Comparison of ENCODE assay signal across 8 cellular contexts in genomic region chr10:72276421-72277339, GRCh38. TPM values are rescaled to one million over a fixed set of nuclear protein-coding genes. Genes with fewer than 3 reads are reported as not detected.
A peak's percentile ranks its signal among the peaks of the same experiment; 100 is the strongest.
DNase-seq lines count a peak whose midpoint lies in the region; TF ChIP-seq lines count a peak whose summit lies in the region.

No MANE protein-coding gene starts in this region.

- no peaks in the 10 kb centered on the region for H4K20me1 ChIP-seq in SU-DHL-6 (ENCODE audit: low read depth, low read length)

- no peaks in the 10 kb centered on the region for H3K9me2 ChIP-seq in SU-DHL-6 (replicated peaks; ENCODE audit: insufficient read depth, low read length)

- CTCF ChIA-PET in activated naive CD4-positive, alpha-beta T cell treated with anti-CD3 and anti-CD28 coated beads, Interleukin-2, amount 10 ng/mL, durations not matched to agents 7 days and 5 days (lab: Charles Lee) = interaction anchor here (1.6 to 6.2 kb wide), 10 partner anchors 16 to 150 kb away, joined by 3 to 101 read pairs (median 14); no protein-coding TSS in a partner anchor

- peaks cover 33% of the 10 kb centered on the region for H3K36me3 Mint-ChIP-seq in activated naive CD4-positive, alpha-beta T cell treated with anti-CD3 and anti-CD28 coated beads, Interleukin-2, amount 10 ng/mL, durations not matched to agents 7 days and 5 days

- H3K9me3 Mint-ChIP-seq in activated naive CD4-positive, alpha-beta T cell treated with anti-CD3 and anti-CD28 coated beads, Interleukin-2, amount 10 ng/mL, durations not matched to agents 7 days and 5 days = no peaks in the 10 kb centered on the region

- H3K4me3 ChIP-seq in SU-DHL-6 (ENCODE audit: insufficient read depth, low read length, poor library complexity, severe bottlenecking) (no peak overlapping the region), epithelial cell of proximal tubule (ENCODE audit: low read depth, low read length) (peak overlapping the region; percentile 98), parathyroid adenoma (ENCODE audit: low read depth, low read length) (peak overlapping the region; percentile 79)

- H3K27me3 Mint-ChIP-seq in activated naive CD4-positive, alpha-beta T cell treated with anti-CD3 and anti-CD28 coated beads, Interleukin-2, amount 10 ng/mL, durations not matched to agents 7 days and 5 days = no peaks in the 10 kb centered on the region

- H3K27ac ChIP-seq in SU-DHL-6 (ENCODE audit: low read depth, low read length) = peak overlapping the region; percentile 50
- H3K27ac ChIP-seq in parathyroid adenoma = peak overlapping the region; percentile 99

- H3K9me3 ChIP-seq in SU-DHL-6 (ENCODE audit: insufficient read depth, low read length) (no peaks in the 10 kb centered on the region), parathyroid adenoma (ENCODE audit: control insufficient read depth, low read length) (no peaks in the 10 kb centered on the region)

- H3K4me1 Mint-ChIP-seq in activated naive CD4-positive, alpha-beta T cell treated with anti-CD3 and anti-CD28 coated beads, Interleukin-2, amount 10 ng/mL, durations not matched to agents 7 days and 5 days = peaks cover 62% of the 10 kb centered on the region

- H3K36me3 ChIP-seq in SU-DHL-6 (ENCODE audit: low read length) (peaks cover 6% of the 10 kb centered on the region), parathyroid adenoma (ENCODE audit: control insufficient read depth, insufficient read depth, low read length) (no peaks in the 10 kb centered on the region)

- TF ChIP-seq CTCF in SU-DHL-6 (IDR thresholded peaks at IDR 0.05; ENCODE audit: insufficient read depth, low read length, poor library complexity, severe bottlenecking) = no peak
- no peak for TF ChIP-seq CTCF in epithelial cell of proximal tubule (conservative IDR thresholded peaks at IDR 0.05; ENCODE audit: low read depth, low read length)
- TF ChIP-seq CTCF in parathyroid adenoma (IDR thresholded peaks at IDR 0.05) = no peak
- TF ChIP-seq CTCF in GM10266 (IDR thresholded peaks at IDR 0.05; ENCODE audit: control insufficient read depth, insufficient read depth, low read depth, missing control alignments) = no peak

- 0 out of 2 replicates have a peak overlapping the region, but pooled peaks have one; percentile 82 for H3K9ac ChIP-seq in SU-DHL-6 (ENCODE audit: low read length)
- H3K9ac ChIP-seq in parathyroid adenoma = no peak overlapping the region

- peak overlapping the region; percentile 96 for H3K27ac Mint-ChIP-seq in activated naive CD4-positive, alpha-beta T cell treated with anti-CD3 and anti-CD28 coated beads, Interleukin-2, amount 10 ng/mL, durations not matched to agents 7 days and 5 days

- peaks cover 21% of the 10 kb centered on the region for H3K4me1 ChIP-seq in parathyroid adenoma

- peak overlapping the region; percentile 99 for H3K4me3 Mint-ChIP-seq in activated naive CD4-positive, alpha-beta T cell treated with anti-CD3 and anti-CD28 coated beads, Interleukin-2, amount 10 ng/mL, durations not matched to agents 7 days and 5 days

- no peak overlapping the region for H2AFZ ChIP-seq in SU-DHL-6 (ENCODE audit: low read depth, low read length, severe bottlenecking)
- no peak overlapping the region for H2AFZ ChIP-seq in parathyroid adenoma

- peaks cover 30% of the 10 kb centered on the region for H3F3A ChIP-seq in SU-DHL-6 (ENCODE audit: insufficient read depth)

- no peaks in the 10 kb centered on the region; the same call in 1 of the 2 replicates for H3K79me2 ChIP-seq in SU-DHL-6 (ENCODE audit: insufficient read depth, low read length)
- H3K79me2 ChIP-seq in parathyroid adenoma = peaks cover 8% of the 10 kb centered on the region

- H3K27me3 ChIP-seq in SU-DHL-6 (ENCODE audit: low read length) (no peaks in the 10 kb centered on the region), parathyroid adenoma (ENCODE audit: control insufficient read depth, insufficient read depth, low read length) (no peaks in the 10 kb centered on the region)

- H3K4me2 ChIP-seq in SU-DHL-6 (ENCODE audit: low read depth, low read length, poor library complexity, severe bottlenecking) (peak overlapping the region; percentile 68), parathyroid adenoma (ENCODE audit: low read length) (no peak overlapping the region)

- DNase-seq in activated naive CD4-positive, alpha-beta T cell treated with anti-CD3 and anti-CD28 coated beads, Interleukin-2, amount 10 ng/mL, durations not matched to agents 7 days and 5 days = no peak
- DNase-seq in activated naive CD4-positive, alpha-beta T cell treated with anti-CD3 and anti-CD28 coated beads, Interleukin-2, amount 50 U/mL, for 16 hours = no peak
- DNase-seq in epithelial cell of proximal tubule (ENCODE audit: low read depth) (no peak), NCI-H1930 (lab: John Stamatoyannopoulos, UW) (no peak), GM10266 (ENCODE audit: extremely low spot score) (no peak), NCI-H1092 (lab: John Stamatoyannopoulos, UW) (no peak)

RNA-seq across cellular contexts. Expression of gene DDIT4, which starts 3.0 kb away (rescaled TPM):
- total RNA-seq in epithelial cell of proximal tubule = 33.6 and 122 TPM in 2 replicates
